Comparison of ENCODE assay signal across 1 cellular context in genomic region chr2:102110596-102111334, GRCh38.
TF ChIP-seq lines count a peak whose summit lies in the region.

No MANE protein-coding gene starts in this region.

TF ChIP-seq in IMR-90, 13 proteins besides CTCF, POLR2A, EP300 and RAD21:
- TF ChIP-seq CEBPB (IDR thresholded peaks at IDR 0.05; ENCODE audit: low read depth, low read length), result no peak
TF ChIP-seq in IMR-90: peak in this region for 0.
